9 cellular contexts compared by ENCODE assay signal in the genomic region with DNA sequence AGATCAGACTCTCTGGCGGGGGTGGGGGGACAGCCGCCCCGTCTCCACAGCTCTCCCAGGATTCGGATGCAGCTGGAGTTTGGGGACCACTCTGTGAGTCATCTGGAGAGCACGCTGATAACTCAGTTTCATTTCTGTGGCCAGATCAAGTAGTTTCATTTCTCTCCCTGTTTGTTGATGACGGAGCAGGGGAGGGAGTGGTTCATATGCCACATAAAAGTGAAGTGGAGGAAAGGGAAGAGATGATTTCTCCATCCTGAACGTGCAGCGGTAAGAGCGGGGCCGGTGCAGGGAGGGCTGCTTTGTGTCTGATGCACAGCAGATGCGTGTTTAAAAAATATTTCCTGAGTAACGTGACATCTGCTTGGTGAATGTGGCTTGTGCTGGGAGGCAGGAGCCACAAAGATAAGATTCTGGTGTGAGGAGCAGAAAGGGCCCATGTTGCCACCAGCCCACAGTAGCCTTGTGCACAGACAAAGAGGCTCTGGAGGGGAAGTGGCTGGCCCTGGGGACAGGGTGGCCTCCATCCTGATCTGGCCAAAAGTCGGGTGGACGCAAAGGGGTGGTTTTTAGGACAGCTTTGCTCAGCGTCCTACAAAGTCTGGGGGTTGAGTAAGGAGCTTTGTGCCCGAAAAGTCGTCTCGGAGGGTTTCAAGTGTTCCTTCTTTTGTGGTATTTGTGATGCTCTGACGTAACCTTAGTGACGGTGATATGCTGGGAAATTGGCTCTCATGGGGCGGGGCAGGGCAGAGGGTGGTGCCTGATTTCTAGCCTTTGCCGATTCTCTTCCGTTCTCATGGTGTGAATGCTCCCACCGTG. TPM values are rescaled to one million over a fixed set of nuclear protein-coding genes. Genes with fewer than 3 reads are reported as not detected.
A peak's percentile ranks its signal among the peaks of the same experiment; 100 is the strongest.
DNase-seq lines count a peak whose midpoint lies in the region; ATAC-seq and TF ChIP-seq lines count a peak whose summit lies in the region.
"Had no signal": no experiment of that assay in that cellular context is flagged by ENCODE, and none has a peak within 500 bp of the region (broad histone marks: within the 10 kb centered on the region; RNA-seq: fewer than 3 reads in every experiment).

A gene with protein sequence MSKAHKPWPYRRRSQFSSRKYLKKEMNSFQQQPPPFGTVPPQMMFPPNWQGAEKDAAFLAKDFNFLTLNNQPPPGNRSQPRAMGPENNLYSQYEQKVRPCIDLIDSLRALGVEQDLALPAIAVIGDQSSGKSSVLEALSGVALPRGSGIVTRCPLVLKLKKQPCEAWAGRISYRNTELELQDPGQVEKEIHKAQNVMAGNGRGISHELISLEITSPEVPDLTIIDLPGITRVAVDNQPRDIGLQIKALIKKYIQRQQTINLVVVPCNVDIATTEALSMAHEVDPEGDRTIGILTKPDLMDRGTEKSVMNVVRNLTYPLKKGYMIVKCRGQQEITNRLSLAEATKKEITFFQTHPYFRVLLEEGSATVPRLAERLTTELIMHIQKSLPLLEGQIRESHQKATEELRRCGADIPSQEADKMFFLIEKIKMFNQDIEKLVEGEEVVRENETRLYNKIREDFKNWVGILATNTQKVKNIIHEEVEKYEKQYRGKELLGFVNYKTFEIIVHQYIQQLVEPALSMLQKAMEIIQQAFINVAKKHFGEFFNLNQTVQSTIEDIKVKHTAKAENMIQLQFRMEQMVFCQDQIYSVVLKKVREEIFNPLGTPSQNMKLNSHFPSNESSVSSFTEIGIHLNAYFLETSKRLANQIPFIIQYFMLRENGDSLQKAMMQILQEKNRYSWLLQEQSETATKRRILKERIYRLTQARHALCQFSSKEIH (plus strand): TSS at position 242 of the 819 bp plus-strand sequence. CDS start 14,880 bp downstream, outside the sequence.

- H3K4me3 Mint-ChIP-seq in activated T-helper 17 cell treated with anti-CD3 and anti-CD28 coated beads, Interleukin-2, amount 50 U/mL, for 72 hours, result peak within 1 kb of the TSS; percentile 86

- intact Hi-C loops in Right ventricle myocardium inferior (cut with DNase I), result no loop called here

- peak within 1 kb of the TSS; percentile 99 for H3K4me2 ChIP-seq in OCI-LY3 (ENCODE audit: low read length)

- ATAC-seq in HG02678 (IDR thresholded peaks at IDR 0.05; ENCODE audit: unreplicated experiment) (peak; percentile 46), Right ventricle myocardium inferior (peak; percentile 87)
- ATAC-seq in activated T-helper 17 cell treated with anti-CD3 and anti-CD28 coated beads, Interleukin-2, amount 50 U/mL, for 72 hours (replicated peaks), result peak; percentile 84

- peak within 1 kb of the TSS; percentile 50 for H3K4me3 ChIP-seq in GM12875 (ENCODE audit: low read depth, low read length)
- peak within 1 kb of the TSS; percentile 78 for H3K4me3 ChIP-seq in OCI-LY3 (ENCODE audit: low read length)

- H3K27ac ChIP-seq in OCI-LY3 (ENCODE audit: low read length), result peak within 1 kb of the TSS; percentile 58

- H3K9ac ChIP-seq in OCI-LY3 (ENCODE audit: low read length), result peak within 1 kb of the TSS; percentile 55; the same call in 1 of the 2 replicates

- peak within 1 kb of the TSS; percentile 97 for H3K27ac Mint-ChIP-seq in activated T-helper 17 cell treated with anti-CD3 and anti-CD28 coated beads, Interleukin-2, amount 50 U/mL, for 72 hours

- H3K27me3 ChIP-seq in OCI-LY3 (ENCODE audit: low read depth, low read length), result 0 out of 2 replicates have a peak, but pooled peaks cover 4% of the 10 kb centered on the region

- H3K4me1 ChIP-seq in OCI-LY3 (ENCODE audit: low read length), result peaks cover 39% of the 10 kb centered on the region

- no peaks in the 10 kb centered on the region for H3K79me2 ChIP-seq in OCI-LY3 (ENCODE audit: low read length)

- no peaks in the 10 kb centered on the region for H4K20me1 ChIP-seq in OCI-LY3 (ENCODE audit: insufficient read depth, low read length)

- no peaks in the 10 kb centered on the region for H3K36me3 Mint-ChIP-seq in activated T-helper 17 cell treated with anti-CD3 and anti-CD28 coated beads, Interleukin-2, amount 50 U/mL, for 72 hours (ENCODE audit: low read depth)

- H3K9me3 Mint-ChIP-seq in activated T-helper 17 cell treated with anti-CD3 and anti-CD28 coated beads, Interleukin-2, amount 50 U/mL, for 72 hours, result no peaks in the 10 kb centered on the region

- DNase-seq in Right ventricle myocardium inferior (ENCODE audit: missing footprints) (peak; percentile 89), HCEC 1CT (no peak), HuH-7 (ENCODE audit: low spot score) (no peak)
- DNase-seq in stimulated activated CD4-positive, alpha-beta T cell treated with anti-CD3 and anti-CD28 coated beads, Interleukin-12 subunit alpha, Interleukin-12 subunit beta, amount 100 ng/mL, for 24 hours (ENCODE audit: low read depth in 2 of 2), result peak; percentile 52 to 60

- peak within 1 kb of the TSS; percentile 90 for H2AFZ ChIP-seq in OCI-LY3 (ENCODE audit: low read depth, low read length)

- TF ChIP-seq CTCF in GM12875 (IDR thresholded peaks at IDR 0.05; ENCODE audit: borderline replicate concordance, insufficient read depth, low read depth, low read length), result no peak
- TF ChIP-seq CTCF in OCI-LY3 (IDR thresholded peaks at IDR 0.05; ENCODE audit: low read depth, low read length), result no peak

- H3K4me1 Mint-ChIP-seq in activated T-helper 17 cell treated with anti-CD3 and anti-CD28 coated beads, Interleukin-2, amount 50 U/mL, for 72 hours, result peaks cover 21% of the 10 kb centered on the region

- H3K9me3 ChIP-seq in OCI-LY3 (ENCODE audit: insufficient read depth, low read length), result no peaks in the 10 kb centered on the region

- H3K36me3 ChIP-seq in OCI-LY3 (replicated peaks; ENCODE audit: low read depth, low read length), result no peaks in the 10 kb centered on the region

- no peaks in the 10 kb centered on the region for H3K27me3 Mint-ChIP-seq in activated T-helper 17 cell treated with anti-CD3 and anti-CD28 coated beads, Interleukin-2, amount 50 U/mL, for 72 hours

RNA-seq across cellular contexts. Expression of the gene that starts here (rescaled TPM):
- 10 to 100 TPM; 13.0 to 59.1 TPM for total RNA-seq in activated T-helper 17 cell treated with anti-CD3 and anti-CD28 coated beads, Interleukin-2, amount 50 U/mL, for 72 hours
- total RNA-seq in Right ventricle myocardium inferior, result 4.8 TPM
- total RNA-seq: endothelial cell of umbilical vein had no signal

Comparison
In these comparisons a context has a peak if more than half of its experiments do, and no peak if none do; other contexts are left out.
1. DNase-seq: peak in Right ventricle myocardium inferior (single experiment) and stimulated activated CD4-positive, alpha-beta T cell treated with anti-CD3 and anti-CD28 coated beads, Interleukin-12 subunit alpha, Interleukin-12 subunit beta, amount 100 ng/mL, for 24 hours (2 of 2); none in HCEC 1CT (single experiment) and HuH-7 (single experiment).
2. Peak in every context shown above with its lines, with median percentiles within 50 percentile points of each other: ATAC-seq.